18 cellular contexts compared by ENCODE assay signal in the genomic region with DNA sequence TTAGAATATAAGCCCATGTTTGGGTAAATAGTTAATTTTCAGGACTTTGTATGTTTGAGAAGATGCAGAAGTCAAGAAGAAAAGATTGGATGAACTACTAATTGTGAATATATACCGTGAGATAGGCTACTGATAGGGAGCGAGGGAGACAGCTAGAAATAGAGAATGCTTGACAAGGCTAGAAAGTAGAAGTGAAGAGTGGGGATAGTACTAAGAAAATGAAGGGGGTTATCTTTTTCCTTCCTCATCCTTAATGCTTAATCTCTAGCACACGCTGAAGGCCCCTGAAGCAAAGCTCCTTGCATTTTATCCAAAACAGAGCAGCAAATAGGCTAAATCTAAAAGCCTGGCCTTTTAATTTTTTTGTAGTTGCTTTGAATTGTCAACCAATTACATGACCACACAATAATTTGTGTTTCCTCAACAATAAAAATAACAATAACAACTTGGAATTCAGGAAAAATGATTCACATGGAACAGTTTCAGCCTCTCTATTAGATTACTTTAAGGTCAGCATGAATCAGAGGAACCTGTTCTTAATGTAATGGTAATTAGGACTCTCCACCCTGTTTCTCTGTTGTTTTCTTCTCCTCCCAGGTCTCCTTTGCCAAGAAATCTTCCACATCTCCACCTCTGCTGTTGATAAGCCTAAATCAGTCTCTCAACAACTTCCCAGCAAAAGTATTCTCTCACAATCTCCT.
"Had no signal": no experiment of that assay in that cellular context is flagged by ENCODE, and none has a peak within 500 bp of the region (broad histone marks: within the 10 kb centered on the region; RNA-seq: fewer than 3 reads in every experiment).

No MANE protein-coding gene starts in this region.

- H3K27ac ChIP-seq: coronary artery, heart left ventricle, sigmoid colon, testis, upper lobe of right lung, VCaP had no signal

- H3K27ac Mint-ChIP-seq: activated CD4-positive, alpha-beta T cell treated with anti-CD3 and anti-CD28 coated beads, Interleukin-2, amount 10 ng/mL, durations not matched to agents 24 days and 14 days; nephron; stimulated activated naive CD8-positive, alpha-beta T cell treated with anti-CD3 and anti-CD28 coated beads, Interleukin-15, amount 100 ng/mL, for 72 hours had no signal

- H3K27me3 Mint-ChIP-seq: activated CD4-positive, alpha-beta T cell treated with anti-CD3 and anti-CD28 coated beads, Interleukin-2, amount 10 ng/mL, durations not matched to agents 24 days and 14 days; stimulated activated naive CD8-positive, alpha-beta T cell treated with anti-CD3 and anti-CD28 coated beads, Interleukin-15, amount 100 ng/mL, for 72 hours had no signal

- H3K4me1 ChIP-seq: sigmoid colon, testis, upper lobe of right lung had no signal

- H3K9me3 ChIP-seq: heart left ventricle, sigmoid colon, testis, upper lobe of right lung had no signal

- H3K4me1 Mint-ChIP-seq: activated CD4-positive, alpha-beta T cell treated with anti-CD3 and anti-CD28 coated beads, Interleukin-2, amount 10 ng/mL, durations not matched to agents 24 days and 14 days; stimulated activated naive CD8-positive, alpha-beta T cell treated with anti-CD3 and anti-CD28 coated beads, Interleukin-15, amount 100 ng/mL, for 72 hours had no signal

- H3K27me3 ChIP-seq: heart left ventricle, sigmoid colon, testis, upper lobe of right lung had no signal

- H3K4me3 ChIP-seq: coronary artery, heart left ventricle, sigmoid colon, testis, upper lobe of right lung had no signal

- H3K36me3 ChIP-seq: heart left ventricle, sigmoid colon, upper lobe of right lung had no signal

- ATAC-seq: heart left ventricle; left lobe of liver; stimulated activated naive CD8-positive, alpha-beta T cell treated with anti-CD3 and anti-CD28 coated beads, Interleukin-15, amount 100 ng/mL, for 72 hours; upper lobe of right lung had no signal

- H3K4me3 Mint-ChIP-seq: activated CD4-positive, alpha-beta T cell treated with anti-CD3 and anti-CD28 coated beads, Interleukin-2, amount 10 ng/mL, durations not matched to agents 24 days and 14 days; nephron; stimulated activated naive CD8-positive, alpha-beta T cell treated with anti-CD3 and anti-CD28 coated beads, Interleukin-15, amount 100 ng/mL, for 72 hours had no signal

- DNase-seq: activated CD4-positive, alpha-beta T cell treated with anti-CD3 and anti-CD28 coated beads, Interleukin-2, amount 10 ng/mL, durations not matched to agents 24 days and 14 days; activated CD8-positive, alpha-beta memory T cell treated with anti-CD3 and anti-CD28 coated beads for 24 hours; activated naive CD4-positive, alpha-beta T cell treated with Interleukin-2 at 50 U/mL for 16 hours; central memory CD4-positive, alpha-beta T cell; effector CD8-positive, alpha-beta T cell; foreskin melanocyte; heart left ventricle; mesenchymal stem cell; sigmoid colon; stimulated activated CD4-positive, alpha-beta T cell treated with anti-CD3 and anti-CD28 coated beads, Interleukin-4, amount 100 ng/mL, for 24 hours; stimulated activated naive CD8-positive, alpha-beta T cell treated with anti-CD3 and anti-CD28 coated beads, Interleukin-15, amount 100 ng/mL, for 72 hours; T1000; testis; upper lobe of right lung had no signal

- H3K9me3 Mint-ChIP-seq: activated CD4-positive, alpha-beta T cell treated with anti-CD3 and anti-CD28 coated beads, Interleukin-2, amount 10 ng/mL, durations not matched to agents 24 days and 14 days; nephron; stimulated activated naive CD8-positive, alpha-beta T cell treated with anti-CD3 and anti-CD28 coated beads, Interleukin-15, amount 100 ng/mL, for 72 hours had no signal
